ENCODE assay signal across 11 cellular contexts in genomic region chr3:72306800-72307341, GRCh38.
DNase-seq lines count a peak whose midpoint lies in the region; ATAC-seq and TF ChIP-seq lines count a peak whose summit lies in the region.
"Had no signal": no experiment of that assay in that cellular context is flagged by ENCODE, and none has a peak within 500 bp of the region (broad histone marks: within the 10 kb centered on the region; RNA-seq: fewer than 3 reads in every experiment).

No MANE protein-coding gene starts in this region.

- ATAC-seq in HG03460 (IDR thresholded peaks at IDR 0.05; ENCODE audit: unreplicated experiment): no peak

- H4K20me1 ChIP-seq in SK-N-SH (ENCODE audit: insufficient read depth): no peaks in the 10 kb centered on the region

- DNase-seq in NCI-H1436 treated with DMSO at 0.1 percent for 48 hours (lab: John Stamatoyannopoulos, UW) (peak; percentile 10), SK-N-SH (peak; percentile 84), iris pigment epithelial cell (ENCODE audit: low read depth) (peak; percentile 34), EL (no peak), GM19240 (ENCODE audit: insufficient read length, low spot score) (no peak)
- no peak for DNase-seq in activated naive CD4-positive, alpha-beta T cell treated with Interleukin-2 at 50 U/mL for 16 hours
- DNase-seq: activated CD4-positive, alpha-beta memory T cell treated with anti-CD3 and anti-CD28 coated beads, Interleukin-2, amount 10 ng/mL, durations not matched to agents 7 days and 5 days had no signal

- no peaks in the 10 kb centered on the region; the same call in 1 of the 2 replicates for H3K27me3 ChIP-seq in SK-N-SH (ENCODE audit: insufficient read depth)

- H3K36me3 ChIP-seq in SK-N-SH (replicated peaks in 1 of 2; ENCODE audit: control insufficient read depth in 1 of 2, insufficient read depth in 2 of 2, low read length in 1 of 2): no peaks in the 10 kb centered on the region
- H3K36me3 ChIP-seq: HAP-1 had no signal

- TF ChIP-seq CTCF in C4-2B (conservative IDR thresholded peaks at IDR 0.05) (no peak), SK-N-SH (IDR thresholded peaks at IDR 0.05) (no peak)

- peak; percentile 39 for TF ChIP-seq RAD21 in SK-N-SH (IDR thresholded peaks at IDR 0.05; ENCODE audit: low read length)

- no peak overlapping the region for H3K9ac ChIP-seq in SK-N-SH
- H3K9ac ChIP-seq: parathyroid adenoma had no signal

- CTCF ChIA-PET in SK-N-SH (lab: Yijun Ruan, JAX): interaction anchor here (1.0 to 1.6 kb wide), 7 partner anchors 10 to 516 kb away, joined by 3 to 9 read pairs (median 4); no protein-coding TSS in a partner anchor

- H3F3A ChIP-seq in SK-N-SH (replicated peaks; ENCODE audit: insufficient read depth): no peaks in the 10 kb centered on the region

- no peak overlapping the region for H2AFZ ChIP-seq in SK-N-SH (ENCODE audit: low read depth)
- H2AFZ ChIP-seq: parathyroid adenoma had no signal

- 24% methylated on average over 8 of the region's 9 CpGs for WGBS in SK-N-SH (ENCODE audit: low lambda C conversion rate)

- TF ChIP-seq EP300 in SK-N-SH (IDR thresholded peaks at IDR 0.05; ENCODE audit: borderline replicate concordance in 1 of 2, low read depth in 1 of 2, low read length in 1 of 2): peak in 1 of 2 experiments; percentile 82; a peak in 2 of 4 replicates

- H3K9me2 ChIP-seq in SK-N-SH: no peaks in the 10 kb centered on the region

- H3K4me2 ChIP-seq in SK-N-SH: no peak overlapping the region

- peaks cover 4 to 51% of the 10 kb centered on the region in 2 experiments; a peak in 2 of 4 replicates for H3K4me1 ChIP-seq in SK-N-SH (ENCODE audit: control insufficient read depth in 1 of 2, insufficient read depth in 2 of 2, low read depth in 1 of 2, low read length in 1 of 2)
- H3K4me1 ChIP-seq: HAP-1, parathyroid adenoma had no signal

- no peaks in the 10 kb centered on the region for H3K9me3 ChIP-seq in SK-N-SH
- H3K9me3 ChIP-seq: HAP-1 had no signal

- H3K27ac ChIP-seq in C4-2B: peak overlapping the region; percentile 78
- H3K27ac ChIP-seq in SK-N-SH (ENCODE audit: low read depth in 2 of 2, low read length in 1 of 2): peak overlapping the region in 1 of 2 experiments; percentile 58; a peak in 1 of 4 replicates
- H3K27ac ChIP-seq: parathyroid adenoma had no signal

- POLR2A ChIA-PET in SK-N-SH (lab: Yijun Ruan, JAX): interaction anchor here (1.2 kb wide), 1 partner anchor 12 kb away, joined by 3 read pairs; no protein-coding TSS in a partner anchor

- H3K4me3 ChIP-seq in SK-N-SH (ENCODE audit: low read depth in 2 of 2, low read length in 1 of 2): no peak overlapping the region
- H3K4me3 ChIP-seq: HAP-1 had no signal

- no peaks in the 10 kb centered on the region for H3K79me2 ChIP-seq in SK-N-SH (ENCODE audit: insufficient read depth)
- H3K79me2 ChIP-seq: parathyroid adenoma had no signal

TF ChIP-seq in SK-N-SH, 30 proteins besides CTCF, POLR2A, EP300 and RAD21:
- no peak; the same call in 1 of the 2 replicates for TF ChIP-seq IRF3 (IDR thresholded peaks at IDR 0.05; ENCODE audit: low read depth, low read length)
- peak; percentile 68 for TF ChIP-seq RCOR1 (IDR thresholded peaks at IDR 0.05; ENCODE audit: low read length)
- TF ChIP-seq CHD2 (IDR thresholded peaks at IDR 0.05; ENCODE audit: low read length, partially characterized antibody): peak; percentile 71
- TF ChIP-seq TAF1 (IDR thresholded peaks at IDR 0.05; ENCODE audit: borderline replicate concordance, low read depth, low read length): no peak
- peak; percentile 82 for TF ChIP-seq FOXJ3 (CRISPR knock-in tag; IDR thresholded peaks at IDR 0.05)
- no peak for TF ChIP-seq GATA2 (CRISPR knock-in tag; IDR thresholded peaks at IDR 0.05)
- TF ChIP-seq TCF12 (IDR thresholded peaks at IDR 0.05): peak; percentile 78

Comparison
In these comparisons a context has a peak if more than half of its experiments do, and no peak if none do; other contexts are left out.
1. DNase-seq: peak in NCI-H1436 treated with DMSO at 0.1 percent for 48 hours (single experiment), SK-N-SH (single experiment) and iris pigment epithelial cell (single experiment); none in EL (single experiment), GM19240 (single experiment) and activated naive CD4-positive, alpha-beta T cell treated with Interleukin-2 at 50 U/mL for 16 hours (single experiment).